In genomic region chr2:230643576-230644291, GRCh38 we compare ENCODE assay signal across 1 cellular context.
TF ChIP-seq lines count a peak whose summit lies in the region.

No MANE protein-coding gene starts in this region.

TF ChIP-seq in GM12878, 131 proteins besides CTCF, POLR2A, EP300 and RAD21 (continued from another document):
- no peak for TF ChIP-seq PAX8 (IDR thresholded peaks at IDR 0.05)
- TF ChIP-seq ZNF274 (IDR thresholded peaks at IDR 0.05; ENCODE audit: insufficient read depth, insufficient read length), result no peak
- no peak for TF ChIP-seq MXI1 (IDR thresholded peaks at IDR 0.05; ENCODE audit: low read depth, low read length)
- no peak for TF ChIP-seq ZSCAN29 (IDR thresholded peaks at IDR 0.05)
- TF ChIP-seq MEF2A (IDR thresholded peaks at IDR 0.05; ENCODE audit: insufficient read depth, low read depth, low read length), result peak; percentile 84
- no peak for TF ChIP-seq SIN3A (IDR thresholded peaks at IDR 0.05; ENCODE audit: low read depth, low read length)
- TF ChIP-seq RBBP5 (conservative IDR thresholded peaks at IDR 0.05), result no peak
- no peak for TF ChIP-seq GATAD2B (conservative IDR thresholded peaks at IDR 0.05; ENCODE audit: low read depth)
- TF ChIP-seq MLLT1 (IDR thresholded peaks at IDR 0.05), result no peak
- peak; percentile 20; the same call in 1 of the 2 replicates for TF ChIP-seq CREB1 (IDR thresholded peaks at IDR 0.05; ENCODE audit: low read depth)
- TF ChIP-seq BACH1 (IDR thresholded peaks at IDR 0.05; ENCODE audit: borderline replicate concordance), result no peak
- TF ChIP-seq ZZZ3 (IDR thresholded peaks at IDR 0.05; ENCODE audit: control insufficient read depth, insufficient read length, low read depth), result no peak
- no peak for TF ChIP-seq SREBF2 (IDR thresholded peaks at IDR 0.05; ENCODE audit: low read length)
TF ChIP-seq in GM12878: peak in this region for 34.
